In the genomic region with DNA sequence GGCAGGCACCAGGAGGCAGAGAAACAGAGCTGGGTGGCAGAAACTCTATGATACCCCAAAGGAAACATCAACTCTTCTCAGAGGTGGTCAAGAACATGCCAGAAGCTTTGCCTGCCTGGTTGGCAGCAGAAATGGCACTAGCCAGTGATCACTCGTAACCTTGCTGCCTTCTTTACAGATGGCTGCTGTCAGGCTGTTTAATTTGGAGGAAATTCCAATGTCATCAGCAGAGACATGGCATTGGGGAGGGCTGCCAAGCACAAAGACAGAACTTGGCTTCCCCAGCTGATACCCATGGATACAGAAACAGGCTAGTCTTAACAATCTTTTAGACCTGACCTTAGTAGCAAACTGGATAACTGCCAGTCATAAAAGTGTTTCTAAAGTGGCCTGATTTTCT, we compare ENCODE assay signal across 17 cellular contexts.
A peak's percentile ranks its signal among the peaks of the same experiment; 100 is the strongest.
DNase-seq lines count a peak whose midpoint lies in the region; ATAC-seq and TF ChIP-seq lines count a peak whose summit lies in the region.
"Had no signal": no experiment of that assay in that cellular context is flagged by ENCODE, and none has a peak within 500 bp of the region (broad histone marks: within the 10 kb centered on the region; RNA-seq: fewer than 3 reads in every experiment).

No MANE protein-coding gene starts in this region.

- TF ChIP-seq POLR2A in thyroid gland (IDR thresholded peaks at IDR 0.05), result no peak

- H3K36me3 ChIP-seq in MG63 (no peaks in the 10 kb centered on the region), lung (ENCODE audit: control insufficient read depth in 2 of 2, insufficient read depth in 2 of 2, low read length in 2 of 2) (no peaks in the 10 kb centered on the region), thyroid gland (no peaks in the 10 kb centered on the region)
- H3K36me3 ChIP-seq: SJSA1 had no signal

- H3K27me3 Mint-ChIP-seq in activated T-helper 1 cell treated with anti-CD3 and anti-CD28 coated beads, Interleukin-12 subunit alpha, Interleukin-12 subunit beta, Interleukin-2, Interleukin-4 antibody, amounts not matched to agents 30 ng/mL and 10 ng/mL and 1 ng/mL, durations not matched to agents 14 hours and 24 hours and 36 hours (ENCODE audit: insufficient read depth), result no peaks in the 10 kb centered on the region
- H3K27me3 Mint-ChIP-seq: naive thymus-derived CD8-positive, alpha-beta T cell had no signal

- TF ChIP-seq CTCF in lung (IDR thresholded peaks at IDR 0.05; ENCODE audit: control extremely low read depth, extremely low read depth) (no peak), thyroid gland (IDR thresholded peaks at IDR 0.05) (no peak)

- H3K9me3 ChIP-seq in MG63, result no peaks in the 10 kb centered on the region
- H3K9me3 ChIP-seq in lung (ENCODE audit: control insufficient read depth in 2 of 2, insufficient read depth in 1 of 2, low read length in 1 of 2), result no peaks in the 10 kb centered on the region
- H3K9me3 ChIP-seq in thyroid gland, result no peaks in the 10 kb centered on the region
- H3K9me3 ChIP-seq: SJSA1 had no signal

- WGBS in lung, 2 donors, result 64 to 91% methylated on average over 1 of the region's 1 CpG
- 33 to 40% methylated on average over 1 of the region's 1 CpG for WGBS in thyroid gland, 2 donors

- H3K27ac Mint-ChIP-seq in activated T-helper 1 cell treated with anti-CD3 and anti-CD28 coated beads, Interleukin-12 subunit alpha, Interleukin-12 subunit beta, Interleukin-2, Interleukin-4 antibody, amounts not matched to agents 30 ng/mL and 10 ng/mL and 1 ng/mL, durations not matched to agents 14 hours and 24 hours and 36 hours, result no peak overlapping the region

- peaks cover 16% of the 10 kb centered on the region for H3K4me1 Mint-ChIP-seq in activated T-helper 1 cell treated with anti-CD3 and anti-CD28 coated beads, Interleukin-12 subunit alpha, Interleukin-12 subunit beta, Interleukin-2, Interleukin-4 antibody, amounts not matched to agents 30 ng/mL and 10 ng/mL and 1 ng/mL, durations not matched to agents 14 hours and 24 hours and 36 hours (ENCODE audit: low read depth)

- DNase-seq in MG63 (peak; percentile 14), lung (ENCODE audit: low spot score) (no peak), thyroid gland (peak; percentile 15 to 42), NCI-H2171 (lab: John Stamatoyannopoulos, UW) (no peak)
- no peak for DNase-seq in activated T-helper 1 cell treated with anti-CD3 and anti-CD28 coated beads, Interleukin-12 subunit alpha, Interleukin-12 subunit beta, Interleukin-2, Interleukin-4 antibody, amounts not matched to agents 30 ng/mL and 10 ng/mL and 1 ng/mL, durations not matched to agents 14 hours and 24 hours and 36 hours (ENCODE audit: low spot score)
- DNase-seq: activated CD4-positive, alpha-beta T cell treated with anti-CD3 and anti-CD28 coated beads, Interleukin-2, amount 50 U/mL, for 1 hour; activated T-cell treated with anti-CD3 and anti-CD28 coated beads, Interleukin-2, amount 50 U/mL, for 1 hour; DND-41; naive thymus-derived CD8-positive, alpha-beta T cell; stimulated activated naive CD4-positive, alpha-beta T cell had no signal

- peaks cover 5 to 7% of the 10 kb centered on the region in 2 donors for H3K4me1 ChIP-seq in lung (ENCODE audit: control insufficient read depth in 2 of 2, insufficient read depth in 2 of 2, low read length in 2 of 2)
- H3K4me1 ChIP-seq in thyroid gland, result peaks cover 12 to 14% of the 10 kb centered on the region in 2 donors

- H3K4me3 Mint-ChIP-seq in activated T-helper 1 cell treated with anti-CD3 and anti-CD28 coated beads, Interleukin-12 subunit alpha, Interleukin-12 subunit beta, Interleukin-2, Interleukin-4 antibody, amounts not matched to agents 30 ng/mL and 10 ng/mL and 1 ng/mL, durations not matched to agents 14 hours and 24 hours and 36 hours, result no peak overlapping the region
- H3K4me3 Mint-ChIP-seq: naive thymus-derived CD8-positive, alpha-beta T cell had no signal

- H3K4me3 ChIP-seq in MG63 (no peak overlapping the region), lung (no peak overlapping the region), thyroid gland (replicated peaks in 1 of 3) (no peak overlapping the region)
- H3K4me3 ChIP-seq: K562, SJSA1, skin epidermis had no signal

- no peaks in the 10 kb centered on the region for H3K9me3 Mint-ChIP-seq in activated T-helper 1 cell treated with anti-CD3 and anti-CD28 coated beads, Interleukin-12 subunit alpha, Interleukin-12 subunit beta, Interleukin-2, Interleukin-4 antibody, amounts not matched to agents 30 ng/mL and 10 ng/mL and 1 ng/mL, durations not matched to agents 14 hours and 24 hours and 36 hours
- H3K9me3 Mint-ChIP-seq: naive thymus-derived CD8-positive, alpha-beta T cell had no signal

- H3K36me3 Mint-ChIP-seq in activated T-helper 1 cell treated with anti-CD3 and anti-CD28 coated beads, Interleukin-12 subunit alpha, Interleukin-12 subunit beta, Interleukin-2, Interleukin-4 antibody, amounts not matched to agents 30 ng/mL and 10 ng/mL and 1 ng/mL, durations not matched to agents 14 hours and 24 hours and 36 hours (ENCODE audit: low read depth), result peaks cover 13% of the 10 kb centered on the region

- ATAC-seq in lung (ENCODE audit: insufficient read depth, low FRiP score) (no peak), GM18520 (IDR thresholded peaks at IDR 0.05; ENCODE audit: unreplicated experiment) (no peak), GM21717 (IDR thresholded peaks at IDR 0.05; ENCODE audit: unreplicated experiment) (no peak)
- ATAC-seq: esophagus mucosa; K562; naive thymus-derived CD8-positive, alpha-beta T cell had no signal

- H3K27me3 ChIP-seq in MG63 (no peaks in the 10 kb centered on the region), lung (ENCODE audit: control insufficient read depth, insufficient read depth) (no peaks in the 10 kb centered on the region), thyroid gland (no peaks in the 10 kb centered on the region)
- H3K27me3 ChIP-seq: SJSA1 had no signal

- intact Hi-C loops in thyroid gland (cut with DNase I), result no loop called here
- intact Hi-C loops in activated T-helper 1 cell treated with anti-CD3 and anti-CD28 coated beads, Interleukin-12 subunit alpha, Interleukin-12 subunit beta, Interleukin-2, Interleukin-4 antibody, amounts not matched to agents 30 ng/mL and 10 ng/mL and 1 ng/mL, durations not matched to agents 14 hours and 24 hours and 36 hours (cut with micrococcal nuclease), result no loop called here

- H3K27ac ChIP-seq in cingulate gyrus (ENCODE audit: low read depth, low read length) (peak overlapping the region; percentile 66), lung (ENCODE audit: low read depth in 1 of 2, low read length in 1 of 2) (peak overlapping the region; percentile 26 to 38), thyroid gland (peak overlapping the region; percentile 35 to 84 (median 51))
- H3K27ac ChIP-seq: SJSA1 had no signal

Comparison
In these comparisons a context has a peak if more than half of its experiments do, and no peak if none do; other contexts are left out.
1. DNase-seq: peak in MG63 (single experiment) and thyroid gland (2 of 2); none in lung (single experiment), NCI-H2171 (single experiment) and activated T-helper 1 cell treated with anti-CD3 and anti-CD28 coated beads, Interleukin-12 subunit alpha, Interleukin-12 subunit beta, Interleukin-2, Interleukin-4 antibody, amounts not matched to agents 30 ng/mL and 10 ng/mL and 1 ng/mL, durations not matched to agents 14 hours and 24 hours and 36 hours (single experiment).
2. Peak in every context shown above with its lines, with median percentiles within 50 percentile points of each other: H3K27ac ChIP-seq.